Comparison of ENCODE assay signal across 8 cellular contexts in genomic region chr7:35694784-35695627, GRCh38. TPM values are rescaled to one million over a fixed set of nuclear protein-coding genes. Genes with fewer than 3 reads are reported as not detected.
DNase-seq lines count a peak whose midpoint lies in the region; ATAC-seq and TF ChIP-seq lines count a peak whose summit lies in the region.

Gene HERPUD2 (minus strand): TSS chr7:35695135. CDS start chr7:35694330, 805 bp downstream.

- peak; percentile 98 for DNase-seq in Ammon's horn (ENCODE audit: low spot score)
- peak; percentile 88 for DNase-seq in NCI-H460 (ENCODE audit: extremely low read depth, low read depth)
- peak; percentile 90 for DNase-seq in activated CD4-positive, CD25-positive, alpha-beta regulatory T cell treated with anti-CD3 and anti-CD28 coated beads, Interleukin-2, amount 50 U/mL, for 72 hours
- DNase-seq in cerebellar cortex (ENCODE audit: low spot score) = peak; percentile 94
- peak; percentile 98 for DNase-seq in islet precursor cell
- peak; percentile 87 for DNase-seq in stimulated activated CD4-positive, alpha-beta T cell treated with anti-CD3 and anti-CD28 coated beads, Interleukin-12 subunit alpha, Interleukin-12 subunit beta, amount 100 ng/mL, for 4 hours

- ATAC-seq in HG03432 (IDR thresholded peaks at IDR 0.05; ENCODE audit: unreplicated experiment) = peak; percentile 93

- peak; percentile 87 for TF ChIP-seq POLR2A in GM19193 (IDR thresholded peaks at IDR 0.05; ENCODE audit: extremely low read depth, insufficient read depth, insufficient read length)

RNA-seq across cellular contexts. Expression of gene HERPUD2, which starts in this region (rescaled TPM):
- total RNA-seq in NCI-H460 (2014; rRNA removed; shearing (Covaris generic)) = 20.8 and 22.9 TPM in 2 replicates
- polyA plus RNA-seq in NCI-H460 (2014; cell fraction: nucleus; rRNA removed) = 8.1 and 10.6 TPM in 2 replicates

Comparison
In these comparisons a context has a peak if more than half of its experiments do, and no peak if none do; other contexts are left out.
1. Peak in every context shown above with its lines: DNase-seq and ATAC-seq.